In the genomic region with DNA sequence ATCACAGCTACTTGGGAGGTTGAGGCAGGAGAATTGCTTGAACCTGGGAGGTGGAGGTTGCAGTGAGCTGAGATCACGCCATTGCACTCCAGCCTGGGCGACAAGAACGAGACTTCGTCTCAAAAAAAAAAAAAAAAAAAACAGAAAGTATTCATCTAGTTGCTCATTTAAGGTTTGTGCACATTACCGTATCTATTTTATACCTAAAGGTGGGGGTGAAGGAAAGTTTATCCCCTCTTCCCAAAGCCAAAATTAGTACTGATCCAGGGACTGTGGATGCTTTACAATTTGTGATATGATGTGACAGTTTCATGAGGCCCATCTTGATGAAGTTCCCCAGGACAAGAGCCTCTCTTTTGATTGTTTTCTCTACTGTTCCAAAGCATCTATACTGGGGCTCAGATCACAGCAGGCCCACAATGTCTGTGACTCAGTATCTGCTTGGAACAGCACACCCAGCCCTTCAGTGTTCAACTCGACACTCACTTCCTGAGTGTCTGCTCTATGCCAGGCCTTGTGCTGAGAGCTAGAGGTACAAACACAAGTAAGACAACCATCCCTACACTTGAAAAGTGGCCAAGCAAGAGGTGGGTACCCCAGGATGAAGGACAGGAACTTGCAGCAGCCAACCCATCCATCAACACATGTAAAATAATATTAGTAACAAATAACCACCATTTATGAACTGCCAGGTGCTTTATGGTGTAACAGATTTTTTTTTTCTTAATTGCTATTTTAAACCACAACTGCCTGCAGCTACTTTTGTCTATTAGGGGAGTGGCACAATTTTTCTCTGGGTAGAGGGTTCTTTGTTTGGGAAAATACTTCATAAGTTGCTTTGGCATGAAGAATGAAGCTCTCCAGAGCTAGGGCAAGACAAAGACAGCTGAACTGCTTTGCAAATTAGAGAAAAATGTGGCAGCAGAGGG, we compare ENCODE assay signal across 8 cellular contexts. TPM values are rescaled to one million over a fixed set of nuclear protein-coding genes. Genes with fewer than 3 reads are reported as not detected.
A peak's percentile ranks its signal among the peaks of the same experiment; 100 is the strongest.
DNase-seq lines count a peak whose midpoint lies in the region; ATAC-seq lines count a peak whose summit lies in the region.

No MANE protein-coding gene starts in this region.

- ATAC-seq in esophagus mucosa (peak; percentile 66), GM21723 (IDR thresholded peaks at IDR 0.05; ENCODE audit: unreplicated experiment) (no peak), GM19023 (IDR thresholded peaks at IDR 0.05; ENCODE audit: unreplicated experiment) (no peak)

- DNase-seq in HT1080 (ENCODE audit: low read depth) (peak; percentile 66), amygdala (lab: John Stamatoyannopoulos, UW) (no peak), NCI-H2029 treated with DMSO at 0.1 percent for 48 hours (lab: John Stamatoyannopoulos, UW) (no peak)
- DNase-seq in activated CD4-positive, alpha-beta T cell treated with anti-CD3 and anti-CD28 coated beads, Interleukin-2, amount 50 U/mL, for 48 hours = peak; percentile 34 to 43
- peak; percentile 18 to 54 for DNase-seq in stimulated activated CD4-positive, alpha-beta T cell treated with anti-CD3 and anti-CD28 coated beads, Interleukin-4, amount 100 ng/mL, for 4 hours

RNA-seq across cellular contexts. Expression of gene KHDRBS1, which starts 29.0 kb away (rescaled TPM):
- 54.6 and 111 TPM in 2 replicates for total RNA-seq in HT1080 (2014; rRNA removed; shearing (Covaris generic))
- polyA plus RNA-seq in HT1080 (2015; cell fraction: cytosol; rRNA removed) = 190 and 231 TPM in 2 replicates
- 236 TPM in 2 replicates for polyA plus RNA-seq in HT1080 (2015; cell fraction: nucleus; rRNA removed)
- 80.6 TPM for total RNA-seq in esophagus mucosa

RNA-seq across cellular contexts. Expression of gene PTP4A2, which starts 46.5 kb away (rescaled TPM):
- total RNA-seq in HT1080 (2014; rRNA removed; shearing (Covaris generic)) = 404 and 496 TPM in 2 replicates
- polyA plus RNA-seq in HT1080 (2015; cell fraction: cytosol; rRNA removed) = 233 and 292 TPM in 2 replicates
- 140 and 175 TPM in 2 replicates for polyA plus RNA-seq in HT1080 (2015; cell fraction: nucleus; rRNA removed)
- 100 TPM for total RNA-seq in esophagus mucosa

Comparison
In these comparisons a context has a peak if more than half of its experiments do, and no peak if none do; other contexts are left out.
1. DNase-seq: peak in HT1080 (single experiment), activated CD4-positive, alpha-beta T cell treated with anti-CD3 and anti-CD28 coated beads, Interleukin-2, amount 50 U/mL, for 48 hours (2 of 2) and stimulated activated CD4-positive, alpha-beta T cell treated with anti-CD3 and anti-CD28 coated beads, Interleukin-4, amount 100 ng/mL, for 4 hours (2 of 2); none in amygdala (0 of 56) and NCI-H2029 treated with DMSO at 0.1 percent for 48 hours (single experiment).